Comparison of ENCODE assay signal across 9 cellular contexts in genomic region chr4:2536193-2537010, GRCh38. TPM values are rescaled to one million over a fixed set of nuclear protein-coding genes. Genes with fewer than 3 reads are reported as not detected.
DNase-seq lines count a peak whose midpoint lies in the region; ATAC-seq, FAIRE-seq and TF ChIP-seq lines count a peak whose summit lies in the region.
"Had no signal": no experiment of that assay in that cellular context is flagged by ENCODE, and none has a peak within 500 bp of the region (broad histone marks: within the 10 kb centered on the region; RNA-seq: fewer than 3 reads in every experiment).

Gene FAM193A (plus strand): TSS chr4:2536647. CDS start chr4:2536916, 269 bp downstream.

- peak within 1 kb of the TSS; percentile 77 to 87 for H3K9ac ChIP-seq in kidney (ENCODE audit: low read length in 2 of 2)

- FAIRE-seq in GM19239 (lab: Jason Lieb, UNC) (peak; percentile 88), kidney (lab: Jason Lieb, UNC) (no peak)
- FAIRE-seq: endometrium had no signal

- no peaks in the 10 kb centered on the region for H3K36me3 ChIP-seq in kidney (ENCODE audit: control insufficient read depth in 1 of 2, insufficient read depth in 2 of 2, low read length in 2 of 2)

- H3K4me1 ChIP-seq in kidney (ENCODE audit: control insufficient read depth in 1 of 2, insufficient read depth in 1 of 2, low read depth in 1 of 2, low read length in 2 of 2) = peaks cover 3 to 8% of the 10 kb centered on the region in 2 donors

- peak; percentile 99 for DNase-seq in Ammon's horn (ENCODE audit: low spot score)
- DNase-seq in GM19239 (ENCODE audit: insufficient read length, low spot score) = peak; percentile 96
- peak; percentile 85 for DNase-seq in NCI-H510A treated with DMSO at 0.1 percent for 48 hours (lab: John Stamatoyannopoulos, UW)
- DNase-seq in activated CD4-positive, alpha-beta T cell treated with anti-CD3 and anti-CD28 coated beads for 24 hours (ENCODE audit: low read depth in 2 of 2) = peak; percentile 95 to 96
- DNase-seq in cerebellum (ENCODE audit: low spot score) = peak; percentile 99
- peak; percentile 100 for DNase-seq in kidney
- peak; percentile 96 to 98 for DNase-seq in stimulated activated CD4-positive, alpha-beta T cell treated with anti-CD3 and anti-CD28 coated beads, Interleukin-15, amount 100 ng/mL, for 1 hour (ENCODE audit: low read depth in 1 of 2, low spot score in 1 of 2)

- ATAC-seq in HG03442 (IDR thresholded peaks at IDR 0.05; ENCODE audit: unreplicated experiment) = peak; percentile 76

- peak within 1 kb of the TSS; percentile 88 to 89 for H3K27ac ChIP-seq in kidney (ENCODE audit: low read depth in 2 of 2, low read length in 2 of 2)

- H3K4me3 ChIP-seq in kidney (ENCODE audit: low read length in 2 of 2) = peak within 1 kb of the TSS; percentile 76 to 86

- TF ChIP-seq CTCF in kidney (IDR thresholded peaks at IDR 0.05; ENCODE audit: borderline replicate concordance, extremely low read depth, insufficient read depth) = no peak

- intact Hi-C loops in kidney (cut with DNase I) = no loop called here

- H3K9me3 ChIP-seq in kidney (ENCODE audit: control insufficient read depth in 1 of 2, low read length in 2 of 2) = no peaks in the 10 kb centered on the region

RNA-seq across cellular contexts. Expression of gene FAM193A, which starts in this region (rescaled TPM):
- 27.9 TPM for total RNA-seq in cerebellum
- 29.3 TPM for total RNA-seq in kidney
- 6.3 TPM for polyA plus RNA-seq in kidney (ENCODE audit: insufficient read depth, low read depth, low replicate concordance)

Comparison
In these comparisons a context has a peak if more than half of its experiments do, and no peak if none do; other contexts are left out.
1. Peak in every context shown above with its lines: DNase-seq, ATAC-seq, H3K4me3 ChIP-seq and H3K27ac ChIP-seq.